In genomic region chr1:146409817-146410441, GRCh38 we compare ENCODE assay signal across 1 cellular context.
A peak's percentile ranks its signal among the peaks of the same experiment; 100 is the strongest.
TF ChIP-seq lines count a peak whose summit lies in the region.
"Not testable (repeated sequence)": the region's sequence is repeated elsewhere in the genome, so short reads cannot be mapped to it uniquely, and the experiment has no call there.

No MANE protein-coding gene starts in this region.

TF ChIP-seq in HepG2, 621 proteins besides CTCF, POLR2A, EP300 and RAD21 (continued from another document):
- TF ChIP-seq ARID5B (CRISPR knock-in tag; IDR thresholded peaks at IDR 0.05): 0 out of 2 replicates have a peak, but pooled peaks have one; percentile 15
- peak; percentile 37; the same call in 1 of the 2 replicates for TF ChIP-seq CREM (IDR thresholded peaks at IDR 0.05)
- TF ChIP-seq CREM (CRISPR knock-in tag; IDR thresholded peaks at IDR 0.05); CREB1 (IDR thresholded peaks at IDR 0.05); SOX6 (IDR thresholded peaks at IDR 0.05); GABPA (IDR thresholded peaks at IDR 0.05; ENCODE audit: low read depth, low read length): not testable (repeated sequence)
- TF ChIP-seq ZC3H4 (CRISPR knock-in tag; IDR thresholded peaks at IDR 0.05; ENCODE audit: borderline replicate concordance): peak; percentile 87; the same call in 1 of the 2 replicates
- peak; percentile 58 for TF ChIP-seq DRAP1 (CRISPR knock-in tag; IDR thresholded peaks at IDR 0.05)
- TF ChIP-seq TGIF2 (CRISPR knock-in tag; IDR thresholded peaks at IDR 0.05): 0 out of 2 replicates have a peak, but pooled peaks have one; percentile 53
- 0 out of 2 replicates have a peak, but pooled peaks have one; percentile 41 for TF ChIP-seq CEBPG (CRISPR knock-in tag; IDR thresholded peaks at IDR 0.05)
- TF ChIP-seq ATF2 (CRISPR knock-in tag; IDR thresholded peaks at IDR 0.05): 0 out of 2 replicates have a peak, but pooled peaks have one; percentile 24
- TF ChIP-seq SNAPC4 (CRISPR knock-in tag; IDR thresholded peaks at IDR 0.05): peak; percentile 99
- TF ChIP-seq SIX4 (CRISPR knock-in tag; IDR thresholded peaks at IDR 0.05): peak; percentile 14; the same call in 1 of the 2 replicates
- peak; percentile 17; the same call in 1 of the 2 replicates for TF ChIP-seq SP4 (CRISPR knock-in tag; IDR thresholded peaks at IDR 0.05)
- TF ChIP-seq THAP11 (CRISPR knock-in tag; IDR thresholded peaks at IDR 0.05): 0 out of 2 replicates have a peak, but pooled peaks have one; percentile 36
- peak; percentile 30; the same call in 1 of the 2 replicates for TF ChIP-seq SAP130 (CRISPR knock-in tag; IDR thresholded peaks at IDR 0.05; ENCODE audit: low read depth)
- TF ChIP-seq ZBTB21 (CRISPR knock-in tag; IDR thresholded peaks at IDR 0.05): 0 out of 2 replicates have a peak, but pooled peaks have one; percentile 12
- 0 out of 2 replicates have a peak, but pooled peaks have one; percentile 52 for TF ChIP-seq GTF2F1 (IDR thresholded peaks at IDR 0.05; ENCODE audit: low read length)
- TF ChIP-seq SNAPC2 (CRISPR knock-in tag; IDR thresholded peaks at IDR 0.05): peak; percentile 99
- peak; percentile 40; the same call in 1 of the 2 replicates for TF ChIP-seq CREB1 (CRISPR knock-in tag; IDR thresholded peaks at IDR 0.05)
- TF ChIP-seq SOX6 (CRISPR knock-in tag; IDR thresholded peaks at IDR 0.05): peak; percentile 18; the same call in 1 of the 2 replicates
- 0 out of 2 replicates have a peak, but pooled peaks have one; percentile 16 for TF ChIP-seq RBFOX2 (IDR thresholded peaks at IDR 0.05; ENCODE audit: low read depth, low read length)
- peak; percentile 87 for TF ChIP-seq GATA4 (IDR thresholded peaks at IDR 0.05; ENCODE audit: borderline replicate concordance, low read depth)
- TF ChIP-seq GABPA (CRISPR knock-in tag; IDR thresholded peaks at IDR 0.05; ENCODE audit: low read depth): peak; percentile 33
- peak; percentile 78 for TF ChIP-seq MED1 (CRISPR knock-in tag; IDR thresholded peaks at IDR 0.05)
- peak; percentile 95; the same call in 1 of the 2 replicates for TF ChIP-seq SNAPC5 (CRISPR knock-in tag; IDR thresholded peaks at IDR 0.05; ENCODE audit: borderline replicate concordance)
- TF ChIP-seq POLR2AphosphoS5 (IDR thresholded peaks at IDR 0.05; ENCODE audit: low read depth, low read length): peak; percentile 92
- peak; percentile 90 for TF ChIP-seq CBX1 (IDR thresholded peaks at IDR 0.05; ENCODE audit: low read depth)
- 0 out of 2 replicates have a peak, but pooled peaks have one; percentile 52 for TF ChIP-seq AFF4 (CRISPR knock-in tag; IDR thresholded peaks at IDR 0.05)
- TF ChIP-seq MIER2 (CRISPR knock-in tag; IDR thresholded peaks at IDR 0.05): 0 out of 2 replicates have a peak, but pooled peaks have one; percentile 15
- TF ChIP-seq GABPB1 (CRISPR knock-in tag; IDR thresholded peaks at IDR 0.05): peak; percentile 48
- TF ChIP-seq ZKSCAN8 (CRISPR knock-in tag; IDR thresholded peaks at IDR 0.05; ENCODE audit: borderline replicate concordance): 0 out of 2 replicates have a peak, but pooled peaks have one; percentile 20
